17 cellular contexts compared by ENCODE assay signal in the genomic region with DNA sequence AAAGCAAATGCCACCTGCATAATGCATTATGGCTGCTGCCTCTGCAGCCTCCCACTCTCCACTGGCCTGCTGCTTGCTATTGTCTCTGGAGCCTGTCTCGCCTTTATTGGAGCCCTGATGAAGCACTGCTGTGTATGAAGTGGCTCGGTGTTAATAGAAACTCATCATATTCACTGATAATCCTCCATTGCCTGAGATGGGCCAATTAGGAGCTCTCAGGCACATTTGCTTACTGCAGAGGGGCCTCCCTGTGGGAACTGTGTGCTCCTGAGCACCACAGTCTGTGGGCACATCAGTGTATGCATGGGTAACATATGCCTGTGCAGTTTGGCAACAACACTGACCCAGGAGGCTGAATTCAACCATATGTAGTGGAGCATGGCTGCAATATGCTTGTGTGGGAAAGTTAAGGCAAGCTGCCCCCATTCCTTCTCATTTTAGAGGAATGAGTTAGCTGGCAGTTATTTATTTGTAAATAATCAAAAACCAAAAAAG. TPM values are rescaled to one million over a fixed set of nuclear protein-coding genes. Genes with fewer than 3 reads are reported as not detected.
DNase-seq lines count a peak whose midpoint lies in the region; TF ChIP-seq lines count a peak whose summit lies in the region.
"Had no signal": no experiment of that assay in that cellular context is flagged by ENCODE, and none has a peak within 500 bp of the region (broad histone marks: within the 10 kb centered on the region; RNA-seq: fewer than 3 reads in every experiment).

No MANE protein-coding gene starts in this region.

- intact Hi-C loops in sigmoid colon (cut with DNase I), result no loop called here

- H3K4me2 ChIP-seq in mesenchymal stem cell (ENCODE audit: low read length, poor library complexity, severe bottlenecking), result no peak overlapping the region
- H3K4me2 ChIP-seq: A549 had no signal

- H3K36me3 ChIP-seq in mesenchymal stem cell (ENCODE audit: control insufficient read depth in 1 of 2, insufficient read depth in 2 of 2, low read depth in 1 of 2, low read length in 2 of 2), result no peaks in the 10 kb centered on the region
- H3K36me3 ChIP-seq in sigmoid colon, result no peaks in the 10 kb centered on the region
- H3K36me3 ChIP-seq: prostate gland, upper lobe of right lung had no signal

- no peak overlapping the region for H2BK15ac ChIP-seq in mesenchymal stem cell (ENCODE audit: low read depth, poor library complexity, severe bottlenecking)

- no peaks in the 10 kb centered on the region for H3K79me1 ChIP-seq in mesenchymal stem cell (replicated peaks; ENCODE audit: low read length, poor library complexity, severe bottlenecking)

- H3K4ac ChIP-seq in mesenchymal stem cell (ENCODE audit: low read depth in 1 of 2, low read length in 2 of 2), result no peak overlapping the region

- no peak overlapping the region for H2AK5ac ChIP-seq in mesenchymal stem cell (ENCODE audit: low read length, severe bottlenecking)

- no peak overlapping the region for H4K8ac ChIP-seq in mesenchymal stem cell (ENCODE audit: low read length)

- no peak overlapping the region for H2AFZ ChIP-seq in mesenchymal stem cell (ENCODE audit: low read depth, low read length)

- TF ChIP-seq EP300 in sigmoid colon (IDR thresholded peaks at IDR 0.05), result no peak

- H3K4me3 ChIP-seq in AG10803 (ENCODE audit: low read length) (no peak overlapping the region), mesenchymal stem cell (ENCODE audit: insufficient read depth in 1 of 2, low read depth in 1 of 2, low read length in 2 of 2) (no peak overlapping the region), sigmoid colon (no peak overlapping the region)
- H3K4me3 ChIP-seq: A549, prostate gland, upper lobe of right lung had no signal

- peak overlapping the region in 1 of 2 experiments; percentile 96 for H3K14ac ChIP-seq in mesenchymal stem cell (ENCODE audit: low read length in 2 of 2)

- 72% methylated on average over 2 of the region's 2 CpGs for WGBS in mesenchymal stem cell
- WGBS in sigmoid colon, 2 donors, result 88 to 91% methylated on average over 2 of the region's 2 CpGs

- H3K9me3 ChIP-seq in mesenchymal stem cell (ENCODE audit: control insufficient read depth, low read length), result no peaks in the 10 kb centered on the region
- H3K9me3 ChIP-seq in sigmoid colon, result no peaks in the 10 kb centered on the region
- H3K9me3 ChIP-seq: A549, prostate gland, upper lobe of right lung had no signal

- no peak overlapping the region for H2BK5ac ChIP-seq in mesenchymal stem cell (ENCODE audit: low read depth, low read length, poor library complexity, severe bottlenecking)

- DNase-seq in AG10803 (ENCODE audit: low read depth) (peak; percentile 18), NCI-H1105 treated with DMSO at 0.1 percent for 48 hours (lab: John Stamatoyannopoulos, UW) (peak; percentile 56), NCI-H345 treated with DMSO at 0.1 percent for 48 hours (lab: John Stamatoyannopoulos, UW; ENCODE audit: unreplicated experiment) (peak; percentile 30), mesenchymal stem cell (no peak), SIG-M5 treated with dmso at 0.1 percent for 504 hours (lab: John Stamatoyannopoulos, UW; ENCODE audit: unreplicated experiment) (no peak), cerebellar nuclear complex (lab: John Stamatoyannopoulos, UW) (no peak), sigmoid colon (no peak), substantia nigra (lab: John Stamatoyannopoulos, UW) (no peak)
- DNase-seq: activated CD8-positive, alpha-beta memory T cell treated with anti-CD3 and anti-CD28 coated beads, Interleukin-2, amount 50 U/mL, for 48 hours; activated gamma-delta T cell; CD4-positive, CD25-positive, alpha-beta regulatory T cell; DMS79; H7; midbrain; upper lobe of right lung had no signal

- peaks cover 3 to 89% of the 10 kb centered on the region in 2 experiments for H3K27me3 ChIP-seq in mesenchymal stem cell (ENCODE audit: control insufficient read depth in 1 of 2, insufficient read depth in 1 of 2, low read length in 2 of 2)
- H3K27me3 ChIP-seq in sigmoid colon, result no peaks in the 10 kb centered on the region
- H3K27me3 ChIP-seq: upper lobe of right lung had no signal

- H3K23ac ChIP-seq in mesenchymal stem cell (ENCODE audit: low read length in 2 of 2), result no peak overlapping the region

- no peak overlapping the region for H4K91ac ChIP-seq in mesenchymal stem cell (ENCODE audit: low read length)

- TF ChIP-seq POLR2A in sigmoid colon (IDR thresholded peaks at IDR 0.05), result no peak

- TF ChIP-seq CTCF in AG10803 (conservative IDR thresholded peaks at IDR 0.05; ENCODE audit: low read length), result no peak
- no peak for TF ChIP-seq CTCF in sigmoid colon (IDR thresholded peaks at IDR 0.05)

- no peaks in the 10 kb centered on the region for H3K4me1 ChIP-seq in mesenchymal stem cell (ENCODE audit: control insufficient read depth, insufficient read depth, low read depth, low read length)
- H3K4me1 ChIP-seq in sigmoid colon, result no peaks in the 10 kb centered on the region
- H3K4me1 ChIP-seq: A549, prostate gland, upper lobe of right lung had no signal

- H2BK12ac ChIP-seq in mesenchymal stem cell (ENCODE audit: low read length in 2 of 2), result peak overlapping the region in 1 of 2 experiments; percentile 51

- no peak overlapping the region for H3K27ac ChIP-seq in mesenchymal stem cell (ENCODE audit: low read length, poor library complexity, severe bottlenecking)
- no peak overlapping the region for H3K27ac ChIP-seq in sigmoid colon
- H3K27ac ChIP-seq in substantia nigra (ENCODE audit: low read depth, low read length, poor library complexity, severe bottlenecking), result no peak overlapping the region
- H3K27ac ChIP-seq: A549, prostate gland, upper lobe of right lung had no signal

- no peak overlapping the region for H2BK120ac ChIP-seq in mesenchymal stem cell (ENCODE audit: low read depth, low read length)

- H3K9ac ChIP-seq in mesenchymal stem cell (ENCODE audit: low read length), result peak overlapping the region; percentile 28

- H3K18ac ChIP-seq in mesenchymal stem cell (ENCODE audit: low read depth in 1 of 2, low read length in 2 of 2), result peak overlapping the region; percentile 67 to 68

RNA-seq across cellular contexts. Expression of gene FMOD, which starts 11.7 kb away (rescaled TPM):
- 1.3 TPM for polyA plus RNA-seq in mesenchymal stem cell (2013, experiment 1 of 2)
- polyA plus RNA-seq in mesenchymal stem cell (2013, experiment 2 of 2), result 1.4 TPM
- 10 to 100 TPM; 32.9 to 64.5 (median 40.4) TPM for total RNA-seq in sigmoid colon
- 10 to 100 TPM in 2 of 3 donors, 1 to 10 TPM in 1; 9.5 to 30.6 (median 17.5) TPM for polyA plus RNA-seq in sigmoid colon
- total RNA-seq: CD4-positive, CD25-positive, alpha-beta regulatory T cell; H7 had no signal
- polyA plus RNA-seq: CD4-positive, CD25-positive, alpha-beta regulatory T cell had no signal

RNA-seq across cellular contexts. Expression of gene BTG2, which starts 57.3 kb away (rescaled TPM):
- 23.3 TPM for polyA plus RNA-seq in mesenchymal stem cell (2013, experiment 1 of 2)
- polyA plus RNA-seq in mesenchymal stem cell (2013, experiment 2 of 2), result 22.9 TPM
- 100 to 1,000 TPM in 3 of 4 donors, 10 to 100 TPM in 1; 66.0 to 397 (median 180) TPM for total RNA-seq in sigmoid colon
- 10 to 100 TPM; 37.2 to 81.0 (median 63.7) TPM for polyA plus RNA-seq in sigmoid colon

Comparison
In these comparisons a context has a peak if more than half of its experiments do, and no peak if none do; other contexts are left out.
1. DNase-seq: peak in AG10803 (single experiment), NCI-H1105 treated with DMSO at 0.1 percent for 48 hours (single experiment) and NCI-H345 treated with DMSO at 0.1 percent for 48 hours (single experiment); none in mesenchymal stem cell (single experiment), SIG-M5 treated with dmso at 0.1 percent for 504 hours (single experiment), cerebellar nuclear complex (0 of 2), sigmoid colon (single experiment) and substantia nigra (0 of 49).